In the genomic region with DNA sequence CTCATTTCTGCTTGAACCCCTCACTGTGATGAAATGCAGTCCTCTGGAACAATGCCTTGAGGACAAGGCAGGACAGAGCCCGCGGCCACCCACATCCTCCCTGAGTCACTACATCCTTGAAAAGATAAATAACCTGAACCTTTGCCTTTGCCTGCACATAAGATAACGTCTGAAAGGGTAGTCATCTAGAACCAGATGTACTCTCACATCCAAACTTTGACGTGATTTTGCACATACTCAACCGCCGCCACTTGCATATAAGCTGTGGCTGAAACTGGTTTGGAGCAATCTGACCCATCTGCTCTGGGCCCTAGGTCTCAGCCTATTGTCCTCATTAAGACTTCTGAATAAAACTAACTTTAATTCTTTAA, we compare ENCODE assay signal across 9 cellular contexts.
DNase-seq lines count a peak whose midpoint lies in the region; ATAC-seq and TF ChIP-seq lines count a peak whose summit lies in the region.
"Had no signal": no experiment of that assay in that cellular context is flagged by ENCODE, and none has a peak within 500 bp of the region (broad histone marks: within the 10 kb centered on the region; RNA-seq: fewer than 3 reads in every experiment).

No MANE protein-coding gene starts in this region.

- H3K36me3 ChIP-seq in endodermal cell (ENCODE audit: control insufficient read depth, insufficient read depth, low read length), result no peaks in the 10 kb centered on the region

- H3K4me1 Mint-ChIP-seq in endodermal cell, result peaks cover 7% of the 10 kb centered on the region

- H3K4me3 ChIP-seq in AG10803 (ENCODE audit: low read length), result no peak overlapping the region
- H3K4me3 ChIP-seq in epithelial cell of esophagus (ENCODE audit: low read length), result no peak overlapping the region
- H3K4me3 ChIP-seq in endodermal cell (ENCODE audit: low read length), result no peak overlapping the region

- 89 to 90% methylated on average over 4 to 6 of the region's 6 CpGs for WGBS in endodermal cell (ENCODE audit: insufficient coverage in 1 of 2, insufficient read length in 1 of 2), 2 experiments

- DNase-seq in AG10803 (ENCODE audit: low read depth), result peak; percentile 51
- peak; percentile 91 for DNase-seq in M059J (ENCODE audit: low read depth)
- DNase-seq in epithelial cell of esophagus (ENCODE audit: low read depth), result peak; percentile 83
- DNase-seq in endodermal cell, result no peak
- DNase-seq in activated gamma-delta T cell (lab: John Stamatoyannopoulos, UW), result no peak
- DNase-seq in iPS-NIHi11 (ENCODE audit: low spot score), result no peak
- no peak for DNase-seq in activated effector memory CD4-positive, alpha-beta T cell treated with anti-CD3 and anti-CD28 coated beads, Interleukin-2, amount 50 U/mL, for 16 hours
- DNase-seq: stimulated activated CD4-positive, alpha-beta T cell treated with anti-CD3 and anti-CD28 coated beads, Interleukin-4, amount 100 ng/mL, for 24 hours had no signal

- no peak overlapping the region for H3K4me3 Mint-ChIP-seq in endodermal cell

- H3K27me3 ChIP-seq in endodermal cell (ENCODE audit: control insufficient read depth, insufficient read depth, low read length, poor library complexity, severe bottlenecking), result no peaks in the 10 kb centered on the region

- H3K9ac ChIP-seq in endodermal cell (ENCODE audit: extremely low read depth, low read length, poor library complexity, severe bottlenecking), result no peak overlapping the region

- no peaks in the 10 kb centered on the region for H3K9me3 Mint-ChIP-seq in endodermal cell

- no peaks in the 10 kb centered on the region for H3K27me3 Mint-ChIP-seq in endodermal cell (ENCODE audit: insufficient read depth)

- no peak overlapping the region for H3K27ac Mint-ChIP-seq in endodermal cell

- H3K4me1 ChIP-seq in endodermal cell (ENCODE audit: control insufficient read depth, insufficient read depth, low read length), result no peaks in the 10 kb centered on the region

- H3K9me3 ChIP-seq in endodermal cell (ENCODE audit: control insufficient read depth, low read length), result no peaks in the 10 kb centered on the region

- ATAC-seq in GM19372 (IDR thresholded peaks at IDR 0.05; ENCODE audit: low read depth, unreplicated experiment), result peak; percentile 75

- H3K27ac ChIP-seq in endodermal cell (ENCODE audit: low read depth, low read length), result no peak overlapping the region

- H3K36me3 Mint-ChIP-seq in endodermal cell (ENCODE audit: low read depth), result no peaks in the 10 kb centered on the region

- no peak for TF ChIP-seq CTCF in AG10803 (conservative IDR thresholded peaks at IDR 0.05; ENCODE audit: low read length)
- TF ChIP-seq CTCF in epithelial cell of esophagus (IDR thresholded peaks at IDR 0.05; ENCODE audit: insufficient read depth, low read depth, low read length, missing control alignments), result no peak
- TF ChIP-seq CTCF in endodermal cell (conservative IDR thresholded peaks at IDR 0.05), result no peak

Comparison
In these comparisons a context has a peak if more than half of its experiments do, and no peak if none do; other contexts are left out.
1. DNase-seq: peak in AG10803 (single experiment), M059J (single experiment) and epithelial cell of esophagus (single experiment); none in endodermal cell (single experiment), activated gamma-delta T cell (single experiment), iPS-NIHi11 (single experiment) and activated effector memory CD4-positive, alpha-beta T cell treated with anti-CD3 and anti-CD28 coated beads, Interleukin-2, amount 50 U/mL, for 16 hours (single experiment).